1 cellular context compared by ENCODE assay signal in genomic region chr7:65809259-65809981, GRCh38.
TF ChIP-seq lines count a peak whose summit lies in the region.

No MANE protein-coding gene starts in this region.

TF ChIP-seq in GM12878, 131 proteins besides CTCF, POLR2A, EP300 and RAD21 (continued from another document):
- TF ChIP-seq, protein P1, sequence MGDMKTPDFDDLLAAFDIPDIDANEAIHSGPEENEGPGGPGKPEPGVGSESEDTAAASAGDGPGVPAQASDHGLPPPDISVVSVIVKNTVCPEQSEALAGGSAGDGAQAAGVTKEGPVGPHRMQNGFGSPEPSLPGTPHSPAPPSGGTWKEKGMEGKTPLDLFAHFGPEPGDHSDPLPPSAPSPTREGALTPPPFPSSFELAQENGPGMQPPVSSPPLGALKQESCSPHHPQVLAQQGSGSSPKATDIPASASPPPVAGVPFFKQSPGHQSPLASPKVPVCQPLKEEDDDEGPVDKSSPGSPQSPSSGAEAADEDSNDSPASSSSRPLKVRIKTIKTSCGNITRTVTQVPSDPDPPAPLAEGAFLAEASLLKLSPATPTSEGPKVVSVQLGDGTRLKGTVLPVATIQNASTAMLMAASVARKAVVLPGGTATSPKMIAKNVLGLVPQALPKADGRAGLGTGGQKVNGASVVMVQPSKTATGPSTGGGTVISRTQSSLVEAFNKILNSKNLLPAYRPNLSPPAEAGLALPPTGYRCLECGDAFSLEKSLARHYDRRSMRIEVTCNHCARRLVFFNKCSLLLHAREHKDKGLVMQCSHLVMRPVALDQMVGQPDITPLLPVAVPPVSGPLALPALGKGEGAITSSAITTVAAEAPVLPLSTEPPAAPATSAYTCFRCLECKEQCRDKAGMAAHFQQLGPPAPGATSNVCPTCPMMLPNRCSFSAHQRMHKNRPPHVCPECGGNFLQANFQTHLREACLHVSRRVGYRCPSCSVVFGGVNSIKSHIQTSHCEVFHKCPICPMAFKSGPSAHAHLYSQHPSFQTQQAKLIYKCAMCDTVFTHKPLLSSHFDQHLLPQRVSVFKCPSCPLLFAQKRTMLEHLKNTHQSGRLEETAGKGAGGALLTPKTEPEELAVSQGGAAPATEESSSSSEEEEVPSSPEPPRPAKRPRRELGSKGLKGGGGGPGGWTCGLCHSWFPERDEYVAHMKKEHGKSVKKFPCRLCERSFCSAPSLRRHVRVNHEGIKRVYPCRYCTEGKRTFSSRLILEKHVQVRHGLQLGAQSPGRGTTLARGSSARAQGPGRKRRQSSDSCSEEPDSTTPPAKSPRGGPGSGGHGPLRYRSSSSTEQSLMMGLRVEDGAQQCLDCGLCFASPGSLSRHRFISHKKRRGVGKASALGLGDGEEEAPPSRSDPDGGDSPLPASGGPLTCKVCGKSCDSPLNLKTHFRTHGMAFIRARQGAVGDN (IDR thresholded peaks at IDR 0.05), result peak; percentile 86
- TF ChIP-seq GATAD2B (conservative IDR thresholded peaks at IDR 0.05; ENCODE audit: low read depth), result peak; percentile 79
- TF ChIP-seq TAF1 (IDR thresholded peaks at IDR 0.05; ENCODE audit: borderline replicate concordance, low read depth, low read length), result 0 out of 2 replicates have a peak, but pooled peaks have one; percentile 16
- no peak for TF ChIP-seq HSF1 (IDR thresholded peaks at IDR 0.05; ENCODE audit: low read depth, low read length)
- TF ChIP-seq STAT3 (IDR thresholded peaks at IDR 0.05; ENCODE audit: low read depth, low read length), result peak; percentile 85; the same call in 1 of the 2 replicates
- peak; percentile 56; the same call in 1 of the 2 replicates for TF ChIP-seq BACH1 (IDR thresholded peaks at IDR 0.05; ENCODE audit: borderline replicate concordance)
- no peak for TF ChIP-seq ZNF217 (IDR thresholded peaks at IDR 0.05)
- no peak for TF ChIP-seq SREBF1 (IDR thresholded peaks at IDR 0.05; ENCODE audit: low read length)
- no peak for TF ChIP-seq ZNF622 (IDR thresholded peaks at IDR 0.05)
- peak; percentile 82 for TF ChIP-seq NBN (IDR thresholded peaks at IDR 0.05)
- peak; percentile 11; the same call in 1 of the 2 replicates for TF ChIP-seq USF2 (IDR thresholded peaks at IDR 0.05; ENCODE audit: borderline replicate concordance, low read depth, low read length)
- peak; percentile 97 for TF ChIP-seq JUNB (IDR thresholded peaks at IDR 0.05)
- TF ChIP-seq, protein P2, sequence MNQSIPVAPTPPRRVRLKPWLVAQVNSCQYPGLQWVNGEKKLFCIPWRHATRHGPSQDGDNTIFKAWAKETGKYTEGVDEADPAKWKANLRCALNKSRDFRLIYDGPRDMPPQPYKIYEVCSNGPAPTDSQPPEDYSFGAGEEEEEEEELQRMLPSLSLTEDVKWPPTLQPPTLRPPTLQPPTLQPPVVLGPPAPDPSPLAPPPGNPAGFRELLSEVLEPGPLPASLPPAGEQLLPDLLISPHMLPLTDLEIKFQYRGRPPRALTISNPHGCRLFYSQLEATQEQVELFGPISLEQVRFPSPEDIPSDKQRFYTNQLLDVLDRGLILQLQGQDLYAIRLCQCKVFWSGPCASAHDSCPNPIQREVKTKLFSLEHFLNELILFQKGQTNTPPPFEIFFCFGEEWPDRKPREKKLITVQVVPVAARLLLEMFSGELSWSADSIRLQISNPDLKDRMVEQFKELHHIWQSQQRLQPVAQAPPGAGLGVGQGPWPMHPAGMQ (IDR thresholded peaks at IDR 0.05; ENCODE audit: borderline replicate concordance), result no peak
- TF ChIP-seq, protein P3, sequence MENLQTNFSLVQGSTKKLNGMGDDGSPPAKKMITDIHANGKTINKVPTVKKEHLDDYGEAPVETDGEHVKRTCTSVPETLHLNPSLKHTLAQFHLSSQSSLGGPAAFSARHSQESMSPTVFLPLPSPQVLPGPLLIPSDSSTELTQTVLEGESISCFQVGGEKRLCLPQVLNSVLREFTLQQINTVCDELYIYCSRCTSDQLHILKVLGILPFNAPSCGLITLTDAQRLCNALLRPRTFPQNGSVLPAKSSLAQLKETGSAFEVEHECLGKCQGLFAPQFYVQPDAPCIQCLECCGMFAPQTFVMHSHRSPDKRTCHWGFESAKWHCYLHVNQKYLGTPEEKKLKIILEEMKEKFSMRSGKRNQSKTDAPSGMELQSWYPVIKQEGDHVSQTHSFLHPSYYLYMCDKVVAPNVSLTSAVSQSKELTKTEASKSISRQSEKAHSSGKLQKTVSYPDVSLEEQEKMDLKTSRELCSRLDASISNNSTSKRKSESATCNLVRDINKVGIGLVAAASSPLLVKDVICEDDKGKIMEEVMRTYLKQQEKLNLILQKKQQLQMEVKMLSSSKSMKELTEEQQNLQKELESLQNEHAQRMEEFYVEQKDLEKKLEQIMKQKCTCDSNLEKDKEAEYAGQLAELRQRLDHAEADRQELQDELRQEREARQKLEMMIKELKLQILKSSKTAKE (IDR thresholded peaks at IDR 0.05; ENCODE audit: low read depth, poor library complexity, severe bottlenecking), result peak; percentile 90
- peak; percentile 80; the same call in 1 of the 2 replicates for TF ChIP-seq ZNF592 (IDR thresholded peaks at IDR 0.05)
- TF ChIP-seq SREBF2 (IDR thresholded peaks at IDR 0.05; ENCODE audit: low read length), result no peak
- peak; percentile 35; the same call in 1 of the 2 replicates for TF ChIP-seq BMI1 (IDR thresholded peaks at IDR 0.05; ENCODE audit: borderline replicate concordance)
- peak; percentile 50; the same call in 1 of the 2 replicates for TF ChIP-seq CHD2 (IDR thresholded peaks at IDR 0.05; ENCODE audit: borderline replicate concordance, low read depth, low read length)
- peak; percentile 95 for TF ChIP-seq EED (IDR thresholded peaks at IDR 0.05; ENCODE audit: low read depth)
- TF ChIP-seq MTA3 (IDR thresholded peaks at IDR 0.05; ENCODE audit: borderline replicate concordance, low read length), result no peak
- TF ChIP-seq CHD1 (IDR thresholded peaks at IDR 0.05; ENCODE audit: low read depth, low read length), result no peak
- no peak for TF ChIP-seq RBBP5 (conservative IDR thresholded peaks at IDR 0.05)
- TF ChIP-seq ETV6 (conservative IDR thresholded peaks at IDR 0.05 in 1 of 2, IDR thresholded peaks at IDR 0.05 in 1 of 2; ENCODE audit: borderline replicate concordance in 1 of 2, low read depth in 1 of 2), result peak in 1 of 2 experiments; percentile 91; a peak in 2 of 4 replicates
- TF ChIP-seq YY1 (IDR thresholded peaks at IDR 0.05; ENCODE audit: low read depth, low read length), result no peak
